Comparison of ENCODE assay signal across 12 cellular contexts in the genomic region with DNA sequence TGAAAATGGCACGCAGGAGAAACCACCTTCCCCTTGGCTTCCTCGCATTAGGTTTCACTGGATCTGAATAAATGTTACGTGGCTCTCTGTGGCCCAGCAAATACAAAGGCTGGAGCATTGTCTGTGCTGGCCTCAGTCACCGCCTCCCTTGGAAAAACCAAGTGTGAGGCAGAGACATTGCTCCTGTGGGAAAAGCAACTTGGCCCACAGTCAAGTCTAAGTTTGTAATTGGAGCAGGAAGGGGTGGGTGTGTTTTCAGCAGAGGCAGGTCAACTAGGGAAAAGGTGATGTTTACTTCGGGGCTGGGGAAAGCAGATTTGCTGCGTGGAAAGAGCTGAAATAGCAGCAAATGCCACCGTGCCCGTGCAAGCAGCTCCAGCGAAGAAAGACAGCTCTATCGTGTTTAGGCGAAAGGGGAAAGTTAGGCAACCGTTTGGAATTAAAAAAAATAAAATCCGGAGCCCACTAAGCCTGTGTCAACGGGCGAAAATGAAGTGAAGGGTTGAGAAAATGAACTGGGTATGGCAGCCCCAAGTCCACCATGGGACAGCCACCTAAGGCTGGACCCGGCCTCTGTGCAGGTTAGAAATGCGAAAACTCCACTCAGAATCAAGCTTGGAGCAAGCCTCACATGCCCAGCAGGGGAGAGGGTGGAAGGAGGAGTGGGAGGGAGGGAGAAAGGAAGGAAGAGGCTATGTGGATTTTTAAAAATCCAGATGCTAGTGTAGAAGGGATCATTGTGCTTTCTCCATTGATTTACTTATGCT.
DNase-seq lines count a peak whose midpoint lies in the region; ATAC-seq and TF ChIP-seq lines count a peak whose summit lies in the region.
"Had no signal": no experiment of that assay in that cellular context is flagged by ENCODE, and none has a peak within 500 bp of the region (broad histone marks: within the 10 kb centered on the region; RNA-seq: fewer than 3 reads in every experiment).

No MANE protein-coding gene starts in this region.

- H3K36me3 Mint-ChIP-seq in MCF 10A (ENCODE audit: insufficient read depth, unreplicated experiment) = no peaks in the 10 kb centered on the region
- H3K36me3 Mint-ChIP-seq: brain had no signal

- H3K27ac Mint-ChIP-seq in MCF 10A (ENCODE audit: low read depth, unreplicated experiment) = peak overlapping the region; percentile 76

- CTCF ChIA-PET in MCF 10A (lab: Yijun Ruan, JAX) = no interaction called here

- intact Hi-C loops in MCF 10A (cut with micrococcal nuclease) = no loop called here

- DNase-seq in DMS 273 (lab: John Stamatoyannopoulos, UW; ENCODE audit: unreplicated experiment) (peak; percentile 50), DMS 273 treated with DMSO at 0.1 percent for 48 hours (lab: John Stamatoyannopoulos, UW) (no peak), MCF 10A (ENCODE audit: unreplicated experiment) (peak; percentile 89), kidney tubule cell (ENCODE audit: low spot score) (peak; percentile 54), NOMO-1 treated with dmso at 0.1 percent for 144 hours (lab: John Stamatoyannopoulos, UW; ENCODE audit: unreplicated experiment) (no peak), activated gamma-delta T cell treated with Interleukin-2 at 50 U/mL for 16 hours (no peak)
- DNase-seq: 8988T, MV-4-11 had no signal

- H3K9me3 Mint-ChIP-seq in MCF 10A (ENCODE audit: unreplicated experiment) = no peaks in the 10 kb centered on the region
- H3K9me3 Mint-ChIP-seq: brain had no signal

- POLR2A ChIA-PET in MCF 10A (lab: Yijun Ruan, JAX) = no interaction called here

- H3K9ac ChIP-seq in subcutaneous abdominal adipose tissue (ENCODE audit: low read length in 5 of 5) = peak overlapping the region; percentile 9 to 83 (median 64)

- peak overlapping the region; percentile 62 for H3K4me3 Mint-ChIP-seq in MCF 10A (ENCODE audit: unreplicated experiment)
- H3K4me3 Mint-ChIP-seq: brain had no signal

- BruUV-seq in MCF 10A (replicated peaks; lab: Mats Ljungman, UMichigan) = no TSS peak

- peaks cover 0 to 4% (median 0%) of the 10 kb centered on the region in 5 donors for H3K27me3 ChIP-seq in subcutaneous abdominal adipose tissue (ENCODE audit: control insufficient read depth in 5 of 5, insufficient read depth in 4 of 5, low read length in 5 of 5)

- H3K4me1 Mint-ChIP-seq in MCF 10A (ENCODE audit: insufficient read depth, unreplicated experiment) = peaks cover 16% of the 10 kb centered on the region

- no peak for TF ChIP-seq CTCF in MCF 10A (IDR thresholded peaks at IDR 0.05; ENCODE audit: unreplicated experiment)

- peaks cover 15% of the 10 kb centered on the region for H3K27me3 Mint-ChIP-seq in MCF 10A (ENCODE audit: insufficient read depth, unreplicated experiment)

- no peak for ATAC-seq in HG02870 (IDR thresholded peaks at IDR 0.05; ENCODE audit: unreplicated experiment)

- peak overlapping the region; percentile 36 to 54 (median 41) for H3K4me3 ChIP-seq in subcutaneous abdominal adipose tissue (ENCODE audit: low read depth in 1 of 5, low read length in 5 of 5)
- H3K4me3 ChIP-seq: SJSA1 had no signal

- no peaks in the 10 kb centered on the region for H3K36me3 ChIP-seq in subcutaneous abdominal adipose tissue (ENCODE audit: control insufficient read depth in 5 of 5, insufficient read depth in 5 of 5, low read length in 5 of 5)
- H3K36me3 ChIP-seq: SJSA1 had no signal

- H3K9me3 ChIP-seq in subcutaneous abdominal adipose tissue (ENCODE audit: control insufficient read depth in 5 of 5, low read length in 5 of 5) = no peaks in the 10 kb centered on the region

- peak overlapping the region; percentile 95 for H3K27ac ChIP-seq in subcutaneous abdominal adipose tissue (ENCODE audit: low read depth, low read length)
- H3K27ac ChIP-seq: SJSA1 had no signal

- peaks cover 8 to 28% (median 22%) of the 10 kb centered on the region in 5 donors for H3K4me1 ChIP-seq in subcutaneous abdominal adipose tissue (ENCODE audit: control insufficient read depth in 5 of 5, insufficient read depth in 5 of 5, low read length in 5 of 5)
- H3K4me1 ChIP-seq: SJSA1 had no signal

Comparison
In these comparisons a context has a peak if more than half of its experiments do, and no peak if none do; other contexts are left out.
1. DNase-seq: peak in DMS 273 (single experiment), MCF 10A (single experiment) and kidney tubule cell (single experiment); none in DMS 273 treated with DMSO at 0.1 percent for 48 hours (single experiment), NOMO-1 treated with dmso at 0.1 percent for 144 hours (single experiment) and activated gamma-delta T cell treated with Interleukin-2 at 50 U/mL for 16 hours (single experiment).